ENCODE assay signal across 8 cellular contexts in genomic region chr7:148699024-148699771, GRCh38. TPM values are rescaled to one million over a fixed set of nuclear protein-coding genes. Genes with fewer than 3 reads are reported as not detected.
DNase-seq lines count a peak whose midpoint lies in the region; ATAC-seq and FAIRE-seq lines count a peak whose summit lies in the region.

No MANE protein-coding gene starts in this region.

- peak overlapping the region; percentile 78 for H3K27ac ChIP-seq in caudate nucleus (ENCODE audit: low read depth, low read length)

- intact Hi-C loops in left colon (cut with DNase I, micrococcal nuclease): no loop called here

- DNase-seq in GM03348 (ENCODE audit: low spot score) (peak; percentile 80), HTR-8/SVneo (ENCODE audit: insufficient read length, low spot score) (peak; percentile 18), UCSD-AML1 (lab: John Stamatoyannopoulos, UW; ENCODE audit: unreplicated experiment) (peak; percentile 44), caudate nucleus (lab: John Stamatoyannopoulos, UW) (peak in 30 of 61 donors; percentile 10 to 79 (median 52)), left colon (peak; percentile 30 to 65), NCI-H187 treated with DMSO at 0.1 percent for 48 hours (lab: John Stamatoyannopoulos, UW) (no peak)
- peak; percentile 57 for DNase-seq in stimulated activated CD4-positive, alpha-beta T cell treated with anti-CD3 and anti-CD28 coated beads, Interleukin-4, amount 100 ng/mL, for 1 hour

- no peak for FAIRE-seq in HTR-8/SVneo (lab: Jason Lieb, UNC)

- ATAC-seq in GM21423 (IDR thresholded peaks at IDR 0.05; ENCODE audit: unreplicated experiment): peak; percentile 38
- peak; percentile 55 for ATAC-seq in left colon

RNA-seq across cellular contexts. Expression of gene CUL1, which starts 0.5 kb away (rescaled TPM):
- 10 to 100 TPM; 34.9 to 37.2 TPM for total RNA-seq in left colon
